In genomic region chr7:139360948-139361307, GRCh38 we compare ENCODE assay signal across 8 cellular contexts. TPM values are rescaled to one million over a fixed set of nuclear protein-coding genes. Genes with fewer than 3 reads are reported as not detected.
A peak's percentile ranks its signal among the peaks of the same experiment; 100 is the strongest.
DNase-seq lines count a peak whose midpoint lies in the region; ATAC-seq and TF ChIP-seq lines count a peak whose summit lies in the region.

No MANE protein-coding gene starts in this region.

- peaks cover 21% of the 10 kb centered on the region for H3K4me1 Mint-ChIP-seq in Calu3 (ENCODE audit: low read depth, unreplicated experiment)

- TF ChIP-seq CTCF in Calu3 (IDR thresholded peaks at IDR 0.05; ENCODE audit: unreplicated experiment): no peak
- TF ChIP-seq CTCF in PC-3 (conservative IDR thresholded peaks at IDR 0.05; ENCODE audit: low read depth, low read length): no peak
- no peak for TF ChIP-seq CTCF in epithelial cell of proximal tubule (conservative IDR thresholded peaks at IDR 0.05; ENCODE audit: low read depth, low read length)
- TF ChIP-seq CTCF in parathyroid adenoma (IDR thresholded peaks at IDR 0.05): no peak

- no peaks in the 10 kb centered on the region for H3F3A ChIP-seq in PC-3 (ENCODE audit: low read length, unreplicated experiment)

- no peaks in the 10 kb centered on the region for H3K27me3 Mint-ChIP-seq in Calu3 (ENCODE audit: unreplicated experiment)

- H3K36me3 ChIP-seq in PC-3 (ENCODE audit: low read depth, low read length) (peaks cover 16% of the 10 kb centered on the region), parathyroid adenoma (ENCODE audit: control insufficient read depth, insufficient read depth, low read length) (no peaks in the 10 kb centered on the region)

- H3K4me3 Mint-ChIP-seq in Calu3 (ENCODE audit: low read depth, unreplicated experiment): peak overlapping the region; percentile 91

- H3K4me1 ChIP-seq in PC-3 (ENCODE audit: insufficient read depth, low read length) (peaks cover 14% of the 10 kb centered on the region; the same call in 1 of the 2 replicates), parathyroid adenoma (no peaks in the 10 kb centered on the region)

- CTCF ChIA-PET in Calu3 (lab: Charles Lee): no interaction called here
- CTCF ChIA-PET in PC-3 (lab: Charles Lee): no interaction called here

- POLR2A ChIA-PET in PC-3 (lab: Charles Lee; ENCODE audit: unreplicated experiment): no interaction called here

- peak overlapping the region; percentile 90 for H3K4me2 ChIP-seq in PC-3 (ENCODE audit: low read length)
- peak overlapping the region; percentile 94 for H3K4me2 ChIP-seq in parathyroid adenoma (ENCODE audit: low read length)

- peak overlapping the region; percentile 84 for H3K27ac Mint-ChIP-seq in Calu3 (ENCODE audit: unreplicated experiment)

- ATAC-seq in PC-3: no peak
- no peak for ATAC-seq in HG02623 (IDR thresholded peaks at IDR 0.05; ENCODE audit: unreplicated experiment)

- no peaks in the 10 kb centered on the region for H3K9me3 ChIP-seq in PC-3 (ENCODE audit: low read length)
- H3K9me3 ChIP-seq in parathyroid adenoma (ENCODE audit: control insufficient read depth, low read length): no peaks in the 10 kb centered on the region

- DNase-seq in Calu3 (no peak), PC-3 (no peak), epithelial cell of proximal tubule (ENCODE audit: low read depth) (no peak), DMS 273 treated with DMSO at 0.1 percent for 48 hours (lab: John Stamatoyannopoulos, UW) (no peak), NCI-H526 (lab: John Stamatoyannopoulos, UW) (no peak)
- DNase-seq in central memory CD4-positive, alpha-beta T cell: no peak

- H3K36me3 Mint-ChIP-seq in Calu3 (ENCODE audit: insufficient read depth, unreplicated experiment): peaks cover 49% of the 10 kb centered on the region

- H3K27ac ChIP-seq in PC-3 (ENCODE audit: low read length): peak overlapping the region; percentile 88
- peak overlapping the region; percentile 98 for H3K27ac ChIP-seq in parathyroid adenoma

- H3K4me3 ChIP-seq in PC-3 (ENCODE audit: low read length) (peak overlapping the region; percentile 91), epithelial cell of proximal tubule (ENCODE audit: low read depth, low read length) (peak overlapping the region; percentile 87), parathyroid adenoma (ENCODE audit: low read depth, low read length) (peak overlapping the region; percentile 99)

- H3K9me2 ChIP-seq in PC-3 (replicated peaks; ENCODE audit: low read length): no peaks in the 10 kb centered on the region

- intact Hi-C loops in Calu3 (cut with micrococcal nuclease; ENCODE audit: unreplicated experiment): no loop called here
- intact Hi-C loops in PC-3 (cut with micrococcal nuclease): loop anchor here (5.0 kb wide), 1 partner anchor 254 kb away; the partner anchor contains the start of gene ZC3HAV1

- H4K20me1 ChIP-seq in PC-3 (ENCODE audit: low read length): peaks cover 47% of the 10 kb centered on the region

- H3K27me3 ChIP-seq in PC-3 (ENCODE audit: low read length) (no peaks in the 10 kb centered on the region), parathyroid adenoma (ENCODE audit: control insufficient read depth, insufficient read depth, low read length) (no peaks in the 10 kb centered on the region)

- H3K9me3 Mint-ChIP-seq in Calu3 (ENCODE audit: low read depth, unreplicated experiment): no peaks in the 10 kb centered on the region

- peak overlapping the region; percentile 99 for H3K9ac ChIP-seq in PC-3 (ENCODE audit: low read length)
- peak overlapping the region; percentile 68 for H3K9ac ChIP-seq in parathyroid adenoma

- no TSS peak for BruUV-seq in Calu3 (replicated peaks; lab: Mats Ljungman, UMichigan)
- BruUV-seq in PC-3 (replicated peaks; lab: Mats Ljungman, UMichigan): no TSS peak

- H2AFZ ChIP-seq in PC-3 (ENCODE audit: low read length) (peak overlapping the region; percentile 71; the same call in 1 of the 2 replicates), parathyroid adenoma (peak overlapping the region; percentile 80)

- H3K79me2 ChIP-seq in PC-3 (ENCODE audit: low read length) (peaks cover 74% of the 10 kb centered on the region), parathyroid adenoma (peaks cover 31% of the 10 kb centered on the region)

RNA-seq across cellular contexts. Expression of gene LUC7L2, which starts 1.2 kb away (rescaled TPM):
- 85.7 and 88.8 TPM in 2 replicates for total RNA-seq in Calu3 (2022)
- total RNA-seq in PC-3 (2014; rRNA removed): 67.4 and 110 TPM in 2 replicates
- total RNA-seq in epithelial cell of proximal tubule: 47.5 and 56.0 TPM in 2 replicates

RNA-seq across cellular contexts. Expression of gene FMC1, which starts 19.8 kb away (rescaled TPM):
- total RNA-seq in Calu3 (2022) (2.9 and 9.1 TPM in 2 replicates), PC-3 (2014; rRNA removed) (8.8 and 12.2 TPM in 2 replicates), epithelial cell of proximal tubule (6.0 and 22.7 TPM in 2 replicates)
